In genomic region chr4:78784255-78784654, GRCh38 we compare ENCODE assay signal across 11 cellular contexts. TPM values are rescaled to one million over a fixed set of nuclear protein-coding genes. Genes with fewer than 3 reads are reported as not detected.
DNase-seq lines count a peak whose midpoint lies in the region; ATAC-seq and TF ChIP-seq lines count a peak whose summit lies in the region.
"Had no signal": no experiment of that assay in that cellular context is flagged by ENCODE, and none has a peak within 500 bp of the region (broad histone marks: within the 10 kb centered on the region; RNA-seq: fewer than 3 reads in every experiment).

No MANE protein-coding gene starts in this region.

- H3K36me3 ChIP-seq in GM23338 (ENCODE audit: insufficient read depth) (no peaks in the 10 kb centered on the region), osteoblast (ENCODE audit: insufficient read depth, low read length) (no peaks in the 10 kb centered on the region)

- peaks cover 13% of the 10 kb centered on the region; the same call in 2 of the 3 replicates for H3K4me1 Mint-ChIP-seq in GM23338
- H3K4me1 Mint-ChIP-seq in activated naive CD4-positive, alpha-beta T cell treated with anti-CD3 and anti-CD28 coated beads, Interleukin-2, amount 10 ng/mL, durations not matched to agents 7 days and 5 days: peaks cover 3% of the 10 kb centered on the region

- no peak overlapping the region for H3K27ac ChIP-seq in GM23338 (ENCODE audit: low read depth)
- H3K27ac ChIP-seq in osteoblast (ENCODE audit: low read depth, low read length): peak overlapping the region; percentile 44

- peaks cover 2% of the 10 kb centered on the region; the same call in 1 of the 2 replicates for H4K20me1 ChIP-seq in GM23338 (replicated peaks; ENCODE audit: insufficient read depth)
- peaks cover 15% of the 10 kb centered on the region for H4K20me1 ChIP-seq in osteoblast (ENCODE audit: insufficient read depth, low read length)

- no peaks in the 10 kb centered on the region for H3K9me3 ChIP-seq in osteoblast (ENCODE audit: low read depth, low read length)

- no peaks in the 10 kb centered on the region for H3F3A ChIP-seq in GM23338 (replicated peaks; ENCODE audit: low read depth)

- no peaks in the 10 kb centered on the region for H3K9me3 Mint-ChIP-seq in GM23338
- no peaks in the 10 kb centered on the region for H3K9me3 Mint-ChIP-seq in activated naive CD4-positive, alpha-beta T cell treated with anti-CD3 and anti-CD28 coated beads, Interleukin-2, amount 10 ng/mL, durations not matched to agents 7 days and 5 days
- H3K9me3 Mint-ChIP-seq: activated naive CD8-positive, alpha-beta T cell treated with anti-CD3 and anti-CD28 coated beads, Interleukin-2, amount 10 ng/mL, durations not matched to agents 7 days and 5 days had no signal

- H2AFZ ChIP-seq in GM23338: no peak overlapping the region
- H2AFZ ChIP-seq in osteoblast (ENCODE audit: low read length): no peak overlapping the region

- H3K4me2 ChIP-seq in GM23338 (no peak overlapping the region), osteoblast (ENCODE audit: insufficient read depth, low read length) (peak overlapping the region; percentile 42)

- H3K4me3 ChIP-seq in GM23338: no peak overlapping the region
- H3K4me3 ChIP-seq in fibroblast of mammary gland (ENCODE audit: control insufficient read depth, low read depth, low read length): no peak overlapping the region
- H3K4me3 ChIP-seq in osteoblast (ENCODE audit: insufficient read depth, low read length): no peak overlapping the region

- no peaks in the 10 kb centered on the region for H3K9me2 ChIP-seq in GM23338 (ENCODE audit: insufficient read depth)

- H3K79me2 ChIP-seq in GM23338 (replicated peaks; ENCODE audit: insufficient read depth) (peaks cover 98% of the 10 kb centered on the region), osteoblast (ENCODE audit: insufficient read depth, low read length) (peaks cover 94% of the 10 kb centered on the region)

- H3K27me3 Mint-ChIP-seq in GM23338 (ENCODE audit: insufficient read depth, low read depth, poor library complexity): peaks cover 2% of the 10 kb centered on the region
- H3K27me3 Mint-ChIP-seq in activated naive CD4-positive, alpha-beta T cell treated with anti-CD3 and anti-CD28 coated beads, Interleukin-2, amount 10 ng/mL, durations not matched to agents 7 days and 5 days: no peaks in the 10 kb centered on the region
- H3K27me3 Mint-ChIP-seq: activated naive CD8-positive, alpha-beta T cell treated with anti-CD3 and anti-CD28 coated beads, Interleukin-2, amount 10 ng/mL, durations not matched to agents 7 days and 5 days had no signal

- no peak for TF ChIP-seq CTCF in GM23338 (conservative IDR thresholded peaks at IDR 0.05; ENCODE audit: low read depth in 2 of 2)
- no peak for TF ChIP-seq CTCF in fibroblast of mammary gland (conservative IDR thresholded peaks at IDR 0.05; ENCODE audit: control insufficient read depth, insufficient read depth, low read depth, low read length)
- no peak for TF ChIP-seq CTCF in osteoblast (IDR thresholded peaks at IDR 0.05; ENCODE audit: extremely low read depth, low read depth, low read length)

- H3K4me3 Mint-ChIP-seq in GM23338: no peak overlapping the region
- no peak overlapping the region for H3K4me3 Mint-ChIP-seq in activated naive CD4-positive, alpha-beta T cell treated with anti-CD3 and anti-CD28 coated beads, Interleukin-2, amount 10 ng/mL, durations not matched to agents 7 days and 5 days
- H3K4me3 Mint-ChIP-seq: activated naive CD8-positive, alpha-beta T cell treated with anti-CD3 and anti-CD28 coated beads, Interleukin-2, amount 10 ng/mL, durations not matched to agents 7 days and 5 days had no signal

- CTCF ChIA-PET in activated naive CD4-positive, alpha-beta T cell treated with anti-CD3 and anti-CD28 coated beads, Interleukin-2, amount 10 ng/mL, durations not matched to agents 7 days and 5 days (lab: Charles Lee): no interaction called here

- DNase-seq in GM23338 (ENCODE audit: low spot score) (no peak), RKO (ENCODE audit: low spot score) (peak; percentile 48), fibroblast of mammary gland (ENCODE audit: low read depth) (peak; percentile 86), osteoblast (ENCODE audit: insufficient read length, low spot score, missing footprints) (peak; percentile 43), SHP77 treated with DMSO at 0.1 percent for 48 hours (lab: John Stamatoyannopoulos, UW) (no peak), D341Med (ENCODE audit: low spot score) (no peak), NCI-H1048 (lab: John Stamatoyannopoulos, UW) (no peak)
- no peak for DNase-seq in activated naive CD4-positive, alpha-beta T cell treated with anti-CD3 and anti-CD28 coated beads, Interleukin-2, amount 10 ng/mL, durations not matched to agents 7 days and 5 days
- DNase-seq: activated CD4-positive, alpha-beta T cell treated with anti-CD3 and anti-CD28 coated beads for 48 hours; activated naive CD8-positive, alpha-beta T cell treated with anti-CD3 and anti-CD28 coated beads, Interleukin-2, amount 10 ng/mL, durations not matched to agents 7 days and 5 days; occipital lobe had no signal

- peak overlapping the region; percentile 71; the same call in 1 of the 2 replicates for H3K27ac Mint-ChIP-seq in GM23338
- no peak overlapping the region for H3K27ac Mint-ChIP-seq in activated naive CD4-positive, alpha-beta T cell treated with anti-CD3 and anti-CD28 coated beads, Interleukin-2, amount 10 ng/mL, durations not matched to agents 7 days and 5 days
- H3K27ac Mint-ChIP-seq: activated naive CD8-positive, alpha-beta T cell treated with anti-CD3 and anti-CD28 coated beads, Interleukin-2, amount 10 ng/mL, durations not matched to agents 7 days and 5 days had no signal

- H3K4me1 ChIP-seq in GM23338 (ENCODE audit: insufficient read depth) (peaks cover 21% of the 10 kb centered on the region), osteoblast (ENCODE audit: insufficient read depth, low read length) (peaks cover 24% of the 10 kb centered on the region)

- H3K36me3 Mint-ChIP-seq in GM23338 (ENCODE audit: low read depth): peaks cover 2% of the 10 kb centered on the region; the same call in 1 of the 3 replicates
- H3K36me3 Mint-ChIP-seq in activated naive CD4-positive, alpha-beta T cell treated with anti-CD3 and anti-CD28 coated beads, Interleukin-2, amount 10 ng/mL, durations not matched to agents 7 days and 5 days: peaks cover 8% of the 10 kb centered on the region

- no peaks in the 10 kb centered on the region for H3K27me3 ChIP-seq in GM23338 (ENCODE audit: insufficient read depth)
- H3K27me3 ChIP-seq in osteoblast (ENCODE audit: insufficient read depth, low read length): no peaks in the 10 kb centered on the region

- ATAC-seq in GM23338: no peak

TF ChIP-seq in GM23338, 12 proteins besides CTCF, POLR2A, EP300 and RAD21 (continues in another document):
- TF ChIP-seq NANOG (IDR thresholded peaks at IDR 0.05; ENCODE audit: borderline replicate concordance): no peak
- no peak for TF ChIP-seq EZH2phosphoT487 (IDR thresholded peaks at IDR 0.05; ENCODE audit: unreplicated experiment)
- TF ChIP-seq STAT1 (IDR thresholded peaks at IDR 0.05; ENCODE audit: unreplicated experiment): no peak
- TF ChIP-seq ZNF331 (CRISPR knock-in tag; IDR thresholded peaks at IDR 0.05; ENCODE audit: low read depth): no peak
- TF ChIP-seq ZNF114 (CRISPR knock-in tag; IDR thresholded peaks at IDR 0.05): no peak

RNA-seq across cellular contexts. Expression of gene BMP2K, which starts 8.1 kb away (rescaled TPM):
- total RNA-seq in GM23338 (2014; rRNA removed; shearing (Covaris generic)): 32.5 and 36.9 TPM in 2 replicates
- 7.1 and 8.2 TPM in 2 replicates for polyA plus RNA-seq in GM23338 (2016; fragmentation: Nextera tagmentation; extraction: Ambion mirVana)
- 61.2 and 81.0 TPM in 2 replicates for total RNA-seq in osteoblast

Comparison
In these comparisons a context has a peak if more than half of its experiments do, and no peak if none do; other contexts are left out.
1. DNase-seq: peak in RKO (single experiment), fibroblast of mammary gland (single experiment) and osteoblast (single experiment); none in GM23338 (single experiment), SHP77 treated with DMSO at 0.1 percent for 48 hours (single experiment), D341Med (single experiment), activated naive CD4-positive, alpha-beta T cell treated with anti-CD3 and anti-CD28 coated beads, Interleukin-2, amount 10 ng/mL, durations not matched to agents 7 days and 5 days (single experiment) and NCI-H1048 (single experiment).